Comparison of ENCODE assay signal across 24 cellular contexts in the genomic region with DNA sequence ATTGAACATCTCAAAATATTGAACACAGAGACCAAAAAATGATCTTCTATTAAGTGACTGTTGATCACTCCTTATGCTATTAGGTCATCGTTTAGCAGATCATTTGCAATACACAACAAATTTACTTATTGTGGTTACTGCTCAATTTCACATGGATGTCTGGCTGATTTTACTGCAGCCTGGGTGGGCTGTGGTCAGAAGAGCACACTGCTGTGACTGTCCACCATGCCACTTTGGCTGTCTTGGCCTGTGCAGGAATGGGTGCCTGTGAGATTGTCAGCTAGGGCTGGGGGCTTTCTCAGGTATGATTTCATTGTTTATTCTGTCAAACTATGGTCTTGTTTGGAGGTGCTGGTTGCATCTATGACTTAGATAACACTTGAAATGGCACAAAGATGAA.
"Had no signal": no experiment of that assay in that cellular context is flagged by ENCODE, and none has a peak within 500 bp of the region (broad histone marks: within the 10 kb centered on the region; RNA-seq: fewer than 3 reads in every experiment).

No MANE protein-coding gene starts in this region.

- H3K27ac ChIP-seq: neural progenitor cell, ovary, parathyroid adenoma, psoas muscle, right lobe of liver, sigmoid colon, stomach, thoracic aorta, thyroid gland, tibial nerve, upper lobe of right lung, vagina had no signal

- H3K4me2 ChIP-seq: neural progenitor cell had no signal

- H3K4me1 ChIP-seq: psoas muscle, right lobe of liver, sigmoid colon, stomach, thyroid gland, tibial nerve, upper lobe of right lung, vagina had no signal

- H3K4me3 ChIP-seq: neural progenitor cell, ovary, psoas muscle, right lobe of liver, sigmoid colon, stomach, thoracic aorta, thyroid gland, tibial nerve, upper lobe of right lung, vagina had no signal

- H3K36me3 ChIP-seq: neural progenitor cell, ovary, right lobe of liver, sigmoid colon, stomach, thoracic aorta, thyroid gland, tibial nerve, upper lobe of right lung, vagina had no signal

- DNase-seq: natural killer cell; occipital lobe; ovary; posterior cingulate gyrus; psoas muscle; right cardiac atrium; right lobe of liver; sigmoid colon; small intestine; stimulated activated CD4-positive, alpha-beta T cell treated with anti-CD3 and anti-CD28 coated beads, Interleukin-15, amount 100 ng/mL, for 24 hours; stimulated activated CD4-positive, alpha-beta T cell treated with anti-CD3 and anti-CD28 coated beads, Interleukin-2, amount 100 ng/mL, for 24 hours; stimulated activated CD4-positive, alpha-beta T cell treated with anti-CD3 and anti-CD28 coated beads, Interleukin-2, amount 100 ng/mL, for 48 hours; stimulated activated CD4-positive, alpha-beta T cell treated with anti-CD3 and anti-CD28 coated beads, Interleukin-4, amount 100 ng/mL, for 24 hours; stimulated activated naive B cell treated with anti-CD40 and anti-IgM and Interleukin-4, amounts not matched to agents 10 μg/mL and 1 μg/mL and 100 μg/mL, for 72 hours; stimulated activated naive CD4-positive, alpha-beta T cell treated with Interleukin-2 at 50 U/mL for 16 hours; stomach; thyroid gland; upper lobe of right lung had no signal

- ATAC-seq: natural killer cell; psoas muscle; right cardiac atrium; right lobe of liver; stimulated activated effector memory CD8-positive, alpha-beta T cell treated with anti-CD3 and anti-CD28 coated beads, Interleukin-12 subunit alpha, Interleukin-12 subunit beta, amount 100 ng/mL, for 72 hours; stimulated activated naive B cell treated with anti-CD40 and anti-IgM and Interleukin-4, amounts not matched to agents 10 μg/mL and 1 μg/mL and 100 μg/mL, for 72 hours; upper lobe of right lung had no signal

- H3K9ac ChIP-seq: neural progenitor cell, parathyroid adenoma had no signal

- H3K79me2 ChIP-seq: parathyroid adenoma had no signal

- H3K27me3 ChIP-seq: neural progenitor cell, ovary, right lobe of liver, sigmoid colon, stomach, thyroid gland, tibial nerve, upper lobe of right lung, vagina had no signal

- H2AFZ ChIP-seq: neural progenitor cell, parathyroid adenoma had no signal

- H3K9me3 ChIP-seq: ovary, psoas muscle, right lobe of liver, sigmoid colon, stomach, thoracic aorta, thyroid gland, tibial nerve, upper lobe of right lung, vagina had no signal
